6 cellular contexts compared by ENCODE assay signal in genomic region chr20:23878016-23878542, GRCh38. TPM values are rescaled to one million over a fixed set of nuclear protein-coding genes. Genes with fewer than 3 reads are reported as not detected.
"Had no signal": no experiment of that assay in that cellular context is flagged by ENCODE, and none has a peak within 500 bp of the region (broad histone marks: within the 10 kb centered on the region; RNA-seq: fewer than 3 reads in every experiment).

No MANE protein-coding gene starts in this region.

RNA-seq across cellular contexts. Expression of gene CST5, which starts 1.5 kb away (rescaled TPM):
- total RNA-seq: K562, M059J, Peyer's patch, Right ventricle myocardium inferior, SJCRH30 had no signal
- polyA plus RNA-seq: K562 had no signal

RNA-seq across cellular contexts. Expression of gene CST2, which starts 51.5 kb away (rescaled TPM):
- total RNA-seq: K562, M059J, Peyer's patch, Right ventricle myocardium inferior, SJCRH30, SK-MEL-5 had no signal
- polyA plus RNA-seq: K562 had no signal
